Comparison of ENCODE assay signal across 8 cellular contexts in the genomic region with DNA sequence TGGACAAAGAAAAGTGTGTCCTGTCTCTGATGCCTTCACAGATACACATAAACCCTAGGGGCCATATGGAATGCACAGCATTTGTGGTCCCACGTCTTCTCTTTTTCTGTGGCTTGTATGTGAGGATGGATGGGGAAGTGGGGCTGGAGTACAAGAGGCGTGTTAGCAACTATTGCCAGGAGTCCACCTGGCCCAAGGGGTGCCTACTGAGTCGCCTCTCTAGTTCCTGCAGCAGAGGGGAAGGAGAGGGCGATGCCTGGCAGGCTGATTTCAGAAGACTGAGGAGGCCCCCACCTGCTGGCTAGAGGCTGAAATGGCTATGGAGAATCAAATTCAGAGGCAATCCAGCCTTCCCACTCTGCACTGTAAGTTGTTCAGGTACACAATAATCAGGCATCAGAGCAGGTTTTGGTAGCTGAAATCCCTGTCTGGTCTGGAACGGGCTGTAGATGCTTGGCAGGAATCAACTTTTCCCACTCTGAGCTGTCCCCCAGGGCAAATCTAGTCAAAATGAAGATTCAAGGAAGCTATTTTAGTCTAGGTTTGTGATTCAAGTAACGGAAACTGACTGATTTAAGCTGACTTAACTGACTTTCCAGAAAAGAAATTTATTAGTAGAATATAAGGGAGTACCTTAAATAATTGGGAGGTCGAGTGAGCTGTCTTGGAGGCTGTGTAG. TPM values are rescaled to one million over a fixed set of nuclear protein-coding genes. Genes with fewer than 3 reads are reported as not detected.
A peak's percentile ranks its signal among the peaks of the same experiment; 100 is the strongest.
DNase-seq lines count a peak whose midpoint lies in the region; ATAC-seq and TF ChIP-seq lines count a peak whose summit lies in the region.

No MANE protein-coding gene starts in this region.

- H3K79me2 ChIP-seq in mammary epithelial cell (ENCODE audit: insufficient read depth, low read length) = no peaks in the 10 kb centered on the region

- peak; percentile 75 for DNase-seq in BE2C
- DNase-seq in GM20000 (ENCODE audit: low spot score) = peak; percentile 84
- DNase-seq in NCI-H146 treated with DMSO at 0.1 percent for 48 hours (lab: John Stamatoyannopoulos, UW; ENCODE audit: unreplicated experiment) = peak; percentile 19
- peak; percentile 26 to 57 (median 50) for DNase-seq in activated CD4-positive, CD25-positive, alpha-beta regulatory T cell (lab: John Stamatoyannopoulos, UW)
- peak; percentile 36 for DNase-seq in mammary epithelial cell
- DNase-seq in left lung = peak in 1 of 2 donors; percentile 66
- DNase-seq in stimulated activated CD8-positive, alpha-beta memory T cell treated with anti-CD3 and anti-CD28 coated beads, Interleukin-12 subunit alpha, Interleukin-12 subunit beta, amount 100 ng/mL, for 24 hours (ENCODE audit: extremely low read depth) = peak; percentile 39
- no peak for DNase-seq in superior temporal gyrus (ENCODE audit: extremely low spot score)

- intact Hi-C loops in mammary epithelial cell (cut with micrococcal nuclease) = loop anchor here (1.0 kb wide), 1 partner anchor 30 kb away; the partner anchor contains the start of gene DEF6
- intact Hi-C loops in left lung (cut with DNase I) = no loop called here

- H3K4me3 ChIP-seq in BE2C (ENCODE audit: low read depth, low read length) (no peak overlapping the region), mammary epithelial cell (replicated peaks in 1 of 3; ENCODE audit: insufficient read depth in 1 of 3, low read depth in 2 of 3, low read length in 3 of 3) (no peak overlapping the region), left lung (no peak overlapping the region)

- no peak overlapping the region for H3K4me2 ChIP-seq in mammary epithelial cell (ENCODE audit: insufficient read depth, low read depth, low read length)

- no peak overlapping the region for H3K9ac ChIP-seq in mammary epithelial cell (ENCODE audit: insufficient read depth, low read length)

- no peak overlapping the region for H2AFZ ChIP-seq in mammary epithelial cell (ENCODE audit: low read depth, low read length)

- H3K27ac ChIP-seq in mammary epithelial cell (ENCODE audit: insufficient read depth, low read depth, low read length) = no peak overlapping the region
- H3K27ac ChIP-seq in left lung = no peak overlapping the region

- H3K9me3 ChIP-seq in BE2C (no peaks in the 10 kb centered on the region), mammary epithelial cell (replicated peaks; ENCODE audit: insufficient read depth, low read length) (peaks cover 2% of the 10 kb centered on the region), left lung (no peaks in the 10 kb centered on the region)

- peak; percentile 85 for ATAC-seq in left lung

- in situ Hi-C loops in mammary epithelial cell (cut with MboI; ENCODE audit: low sequenced_read_pairs in 2 of 2) = no loop called here

- H3K27me3 ChIP-seq in BE2C (no peaks in the 10 kb centered on the region), mammary epithelial cell (ENCODE audit: insufficient read depth, low read length) (no peaks in the 10 kb centered on the region), left lung (no peaks in the 10 kb centered on the region)

- dilution Hi-C loops in mammary epithelial cell (cut with HindIII; ENCODE audit: low sequenced_read_pairs) = no loop called here

- H3K36me3 ChIP-seq in BE2C = no peaks in the 10 kb centered on the region
- H3K36me3 ChIP-seq in mammary epithelial cell (ENCODE audit: insufficient read depth, low read length) = peaks cover 4% of the 10 kb centered on the region
- H3K36me3 ChIP-seq in left lung = peaks cover 0 to 18% of the 10 kb centered on the region in 2 donors

- CTCF ChIA-PET in mammary epithelial cell (lab: Charles Lee; ENCODE audit: low non-redundant PET) = no interaction called here

- no TSS peak for BruUV-seq in mammary epithelial cell (replicated peaks; lab: Mats Ljungman, UMichigan)

- H4K20me1 ChIP-seq in mammary epithelial cell (ENCODE audit: insufficient read depth, low read length) = no peaks in the 10 kb centered on the region

- 64% methylated on average over 7 of the region's 7 CpGs for WGBS in mammary epithelial cell (ENCODE audit: low coverage, missing lambda C conversion rate)

- H3K4me1 ChIP-seq in BE2C (no peaks in the 10 kb centered on the region), mammary epithelial cell (ENCODE audit: insufficient read depth, low read length) (no peaks in the 10 kb centered on the region), left lung (no peaks in the 10 kb centered on the region)

- TF ChIP-seq CTCF in BE2C (IDR thresholded peaks at IDR 0.05; ENCODE audit: low read depth, low read length) (peak; percentile 77), GM20000 (IDR thresholded peaks at IDR 0.05; ENCODE audit: extremely low read depth, missing control alignments) (peak; percentile 57), mammary epithelial cell (conservative IDR thresholded peaks at IDR 0.05 in 1 of 2, IDR thresholded peaks at IDR 0.05 in 1 of 2; ENCODE audit: extremely low read depth in 1 of 2, insufficient read depth in 1 of 2, low read depth in 1 of 2, low read length in 2 of 2) (peak; percentile 47 to 74), left lung (IDR thresholded peaks at IDR 0.05) (peak; percentile 37 to 58)

RNA-seq across cellular contexts. Expression of gene PPARD, which starts 14.9 kb away (rescaled TPM):
- 30.0 TPM for polyA plus RNA-seq in BE2C (2012; ENCODE audit: insufficient read depth, insufficient read length, low read depth)
- total RNA-seq in mammary epithelial cell = 10 to 100 TPM in 1 of 2 donors, 1 to 10 TPM in 1; 6.8 to 47.1 TPM
- polyA plus RNA-seq in mammary epithelial cell = 21.6 TPM
- polyA minus RNA-seq in mammary epithelial cell = 33.6 TPM
- total RNA-seq in left lung = 10 to 100 TPM; 23.5 to 28.4 TPM

RNA-seq across cellular contexts. Expression of gene DEF6, which starts 29.9 kb away (rescaled TPM):
- 2.5 TPM for polyA plus RNA-seq in BE2C (2012; ENCODE audit: insufficient read depth, insufficient read length, low read depth)
- total RNA-seq in mammary epithelial cell (10 to 100 TPM; 12.8 to 32.9 TPM), left lung (10 to 100 TPM in 1 of 2 donors, 1 to 10 TPM in 1; 9.9 to 21.9 TPM)
- polyA plus RNA-seq in mammary epithelial cell = 19.3 TPM
- 4.4 TPM for polyA minus RNA-seq in mammary epithelial cell
